Comparison of ENCODE assay signal across 1 cellular context in the genomic region with DNA sequence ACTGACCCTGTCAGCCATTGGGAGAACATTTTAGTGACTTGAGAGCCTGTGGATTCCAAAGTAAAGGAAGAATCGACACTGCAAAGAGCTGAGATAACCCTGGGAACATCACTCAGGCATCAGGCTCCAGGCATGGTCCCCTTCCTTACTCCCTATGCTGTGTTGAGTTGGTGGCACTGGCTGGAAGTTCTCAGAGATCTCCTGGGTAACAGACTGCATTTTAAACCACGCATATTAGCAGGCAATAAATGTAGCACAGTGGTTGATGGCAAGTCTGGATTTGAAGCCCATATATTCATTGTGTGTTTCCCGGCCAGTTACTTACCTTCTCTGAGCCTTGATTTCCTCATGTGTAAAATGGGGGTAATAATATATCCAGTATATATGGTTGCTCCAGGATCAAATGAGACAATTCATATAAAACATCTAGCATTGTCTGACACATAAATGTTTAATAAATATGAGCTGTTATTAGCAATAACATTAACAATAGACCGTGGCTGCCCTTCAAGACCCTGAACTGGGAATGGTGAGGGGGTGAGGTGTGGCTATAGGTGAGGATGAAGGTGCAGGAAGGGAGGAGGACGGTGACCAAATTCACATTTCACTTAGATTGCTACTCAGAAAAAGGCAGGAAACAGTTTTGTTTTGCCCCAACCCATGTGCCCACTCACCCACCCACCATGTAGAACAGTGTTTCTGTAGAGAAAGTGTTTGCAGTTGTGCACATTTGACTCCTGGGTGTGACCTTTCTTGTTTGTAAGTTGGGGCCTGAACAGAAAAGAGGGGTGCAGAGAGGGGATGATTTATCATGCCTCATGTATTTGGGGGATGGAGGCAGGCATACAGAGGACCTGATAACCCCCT.
TF ChIP-seq lines count a peak whose summit lies in the region.

No MANE protein-coding gene starts in this region.

TF ChIP-seq in HepG2, 621 proteins besides CTCF, POLR2A, EP300 and RAD21 (continues in another document):
- TF ChIP-seq NPAS2 (CRISPR knock-in tag; IDR thresholded peaks at IDR 0.05; ENCODE audit: borderline replicate concordance) (no peak), RAD51 (IDR thresholded peaks at IDR 0.05; ENCODE audit: borderline replicate concordance) (no peak), ZNF567 (CRISPR knock-in tag; IDR thresholded peaks at IDR 0.05; ENCODE audit: borderline replicate concordance) (no peak), KLF16 (CRISPR knock-in tag; IDR thresholded peaks at IDR 0.05) (0 out of 4 replicates have a peak, but pooled peaks of 1 of the 2 experiments have one; percentile 50), ZNF629 (CRISPR knock-in tag; conservative IDR thresholded peaks at IDR 0.05) (peak; percentile 48), SAFB2 (CRISPR knock-in tag; IDR thresholded peaks at IDR 0.05; ENCODE audit: borderline replicate concordance, low read depth) (no peak), ZNF263 (CRISPR knock-in tag; IDR thresholded peaks at IDR 0.05) (no peak), ZNF24 (IDR thresholded peaks at IDR 0.05) (no peak), REPIN1 (CRISPR knock-in tag; IDR thresholded peaks at IDR 0.05; ENCODE audit: borderline replicate concordance, low read depth) (no peak), MIER2 (CRISPR knock-in tag; IDR thresholded peaks at IDR 0.05) (no peak), ZNF160 (CRISPR knock-in tag; IDR thresholded peaks at IDR 0.05) (no peak), SP5 (CRISPR knock-in tag; IDR thresholded peaks at IDR 0.05; ENCODE audit: borderline replicate concordance, low read depth) (no peak), EHMT2 (IDR thresholded peaks at IDR 0.05; ENCODE audit: borderline replicate concordance, low read depth, low read length) (no peak), FOXA3 (CRISPR knock-in tag; IDR thresholded peaks at IDR 0.05) (no peak), POLR2AphosphoS2 (IDR thresholded peaks at IDR 0.05; ENCODE audit: low read depth, low read length) (no peak), POLR2G (IDR thresholded peaks at IDR 0.05; ENCODE audit: low read depth, low read length) (no peak), NR3C1 (CRISPR knock-in tag; IDR thresholded peaks at IDR 0.05) (no peak), CCAR2 (optimal IDR thresholded peaks at IDR 0.05; ENCODE audit: low read depth, low read length) (peak; percentile 53), RXRA (CRISPR knock-in tag; IDR thresholded peaks at IDR 0.05) (no peak), MEIS1 (CRISPR knock-in tag; IDR thresholded peaks at IDR 0.05; ENCODE audit: borderline replicate concordance) (no peak), ZNF44 (CRISPR knock-in tag; IDR thresholded peaks at IDR 0.05) (peak; percentile 33; the same call in 1 of the 2 replicates)
- TF ChIP-seq, protein P1, sequence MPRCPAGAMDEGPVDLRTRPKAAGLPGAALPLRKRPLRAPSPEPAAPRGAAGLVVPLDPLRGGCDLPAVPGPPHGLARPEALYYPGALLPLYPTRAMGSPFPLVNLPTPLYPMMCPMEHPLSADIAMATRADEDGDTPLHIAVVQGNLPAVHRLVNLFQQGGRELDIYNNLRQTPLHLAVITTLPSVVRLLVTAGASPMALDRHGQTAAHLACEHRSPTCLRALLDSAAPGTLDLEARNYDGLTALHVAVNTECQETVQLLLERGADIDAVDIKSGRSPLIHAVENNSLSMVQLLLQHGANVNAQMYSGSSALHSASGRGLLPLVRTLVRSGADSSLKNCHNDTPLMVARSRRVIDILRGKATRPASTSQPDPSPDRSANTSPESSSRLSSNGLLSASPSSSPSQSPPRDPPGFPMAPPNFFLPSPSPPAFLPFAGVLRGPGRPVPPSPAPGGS (CRISPR knock-in tag; IDR thresholded peaks at IDR 0.05), result 0 out of 2 replicates have a peak, but pooled peaks have one; percentile 39
- TF ChIP-seq, protein P2, sequence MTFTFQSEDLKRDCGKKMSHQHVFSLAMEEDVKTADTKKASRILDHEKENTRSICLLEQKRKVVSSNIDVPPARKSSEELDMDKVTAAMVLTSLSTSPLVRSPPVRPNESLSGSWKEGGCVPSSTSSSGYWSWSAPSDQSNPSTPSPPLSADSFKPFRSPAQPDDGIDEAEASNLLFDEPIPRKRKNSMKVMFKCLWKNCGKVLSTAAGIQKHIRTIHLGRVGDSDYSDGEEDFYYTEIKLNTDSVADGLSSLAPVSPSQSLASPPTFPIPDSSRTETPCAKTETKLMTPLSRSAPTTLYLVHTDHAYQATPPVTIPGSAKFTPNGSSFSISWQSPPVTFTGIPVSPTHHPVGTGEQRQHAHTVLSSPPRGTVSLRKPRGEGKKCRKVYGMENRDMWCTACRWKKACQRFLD (CRISPR knock-in tag; IDR thresholded peaks at IDR 0.05; ENCODE audit: borderline replicate concordance), result no peak
- TF ChIP-seq, protein P3, sequence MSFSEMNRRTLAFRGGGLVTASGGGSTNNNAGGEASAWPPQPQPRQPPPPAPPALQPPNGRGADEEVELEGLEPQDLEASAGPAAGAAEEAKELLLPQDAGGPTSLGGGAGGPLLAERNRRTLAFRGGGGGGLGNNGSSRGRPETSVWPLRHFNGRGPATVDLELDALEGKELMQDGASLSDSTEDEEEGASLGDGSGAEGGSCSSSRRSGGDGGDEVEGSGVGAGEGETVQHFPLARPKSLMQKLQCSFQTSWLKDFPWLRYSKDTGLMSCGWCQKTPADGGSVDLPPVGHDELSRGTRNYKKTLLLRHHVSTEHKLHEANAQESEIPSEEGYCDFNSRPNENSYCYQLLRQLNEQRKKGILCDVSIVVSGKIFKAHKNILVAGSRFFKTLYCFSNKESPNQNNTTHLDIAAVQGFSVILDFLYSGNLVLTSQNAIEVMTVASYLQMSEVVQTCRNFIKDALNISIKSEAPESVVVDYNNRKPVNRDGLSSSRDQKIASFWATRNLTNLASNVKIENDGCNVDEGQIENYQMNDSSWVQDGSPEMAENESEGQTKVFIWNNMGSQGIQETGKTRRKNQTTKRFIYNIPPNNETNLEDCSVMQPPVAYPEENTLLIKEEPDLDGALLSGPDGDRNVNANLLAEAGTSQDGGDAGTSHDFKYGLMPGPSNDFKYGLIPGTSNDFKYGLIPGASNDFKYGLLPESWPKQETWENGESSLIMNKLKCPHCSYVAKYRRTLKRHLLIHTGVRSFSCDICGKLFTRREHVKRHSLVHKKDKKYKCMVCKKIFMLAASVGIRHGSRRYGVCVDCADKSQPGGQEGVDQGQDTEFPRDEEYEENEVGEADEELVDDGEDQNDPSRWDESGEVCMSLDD (CRISPR knock-in tag; IDR thresholded peaks at IDR 0.05; ENCODE audit: borderline replicate concordance), result 0 out of 2 replicates have a peak, but pooled peaks have one; percentile 42
- TF ChIP-seq, protein P4, sequence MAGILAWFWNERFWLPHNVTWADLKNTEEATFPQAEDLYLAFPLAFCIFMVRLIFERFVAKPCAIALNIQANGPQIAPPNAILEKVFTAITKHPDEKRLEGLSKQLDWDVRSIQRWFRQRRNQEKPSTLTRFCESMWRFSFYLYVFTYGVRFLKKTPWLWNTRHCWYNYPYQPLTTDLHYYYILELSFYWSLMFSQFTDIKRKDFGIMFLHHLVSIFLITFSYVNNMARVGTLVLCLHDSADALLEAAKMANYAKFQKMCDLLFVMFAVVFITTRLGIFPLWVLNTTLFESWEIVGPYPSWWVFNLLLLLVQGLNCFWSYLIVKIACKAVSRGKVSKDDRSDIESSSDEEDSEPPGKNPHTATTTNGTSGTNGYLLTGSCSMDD (CRISPR knock-in tag; IDR thresholded peaks at IDR 0.05), result no peak
- TF ChIP-seq, protein P5, sequence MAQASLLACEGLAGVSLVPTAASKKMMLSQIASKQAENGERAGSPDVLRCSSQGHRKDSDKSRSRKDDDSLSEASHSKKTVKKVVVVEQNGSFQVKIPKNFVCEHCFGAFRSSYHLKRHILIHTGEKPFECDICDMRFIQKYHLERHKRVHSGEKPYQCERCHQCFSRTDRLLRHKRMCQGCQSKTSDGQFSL (CRISPR knock-in tag; IDR thresholded peaks at IDR 0.05), result 0 out of 2 replicates have a peak, but pooled peaks have one; percentile 33
- TF ChIP-seq, protein P6, sequence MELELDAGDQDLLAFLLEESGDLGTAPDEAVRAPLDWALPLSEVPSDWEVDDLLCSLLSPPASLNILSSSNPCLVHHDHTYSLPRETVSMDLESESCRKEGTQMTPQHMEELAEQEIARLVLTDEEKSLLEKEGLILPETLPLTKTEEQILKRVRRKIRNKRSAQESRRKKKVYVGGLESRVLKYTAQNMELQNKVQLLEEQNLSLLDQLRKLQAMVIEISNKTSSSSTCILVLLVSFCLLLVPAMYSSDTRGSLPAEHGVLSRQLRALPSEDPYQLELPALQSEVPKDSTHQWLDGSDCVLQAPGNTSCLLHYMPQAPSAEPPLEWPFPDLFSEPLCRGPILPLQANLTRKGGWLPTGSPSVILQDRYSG (CRISPR knock-in tag; IDR thresholded peaks at IDR 0.05), result no peak
- TF ChIP-seq, protein P7, sequence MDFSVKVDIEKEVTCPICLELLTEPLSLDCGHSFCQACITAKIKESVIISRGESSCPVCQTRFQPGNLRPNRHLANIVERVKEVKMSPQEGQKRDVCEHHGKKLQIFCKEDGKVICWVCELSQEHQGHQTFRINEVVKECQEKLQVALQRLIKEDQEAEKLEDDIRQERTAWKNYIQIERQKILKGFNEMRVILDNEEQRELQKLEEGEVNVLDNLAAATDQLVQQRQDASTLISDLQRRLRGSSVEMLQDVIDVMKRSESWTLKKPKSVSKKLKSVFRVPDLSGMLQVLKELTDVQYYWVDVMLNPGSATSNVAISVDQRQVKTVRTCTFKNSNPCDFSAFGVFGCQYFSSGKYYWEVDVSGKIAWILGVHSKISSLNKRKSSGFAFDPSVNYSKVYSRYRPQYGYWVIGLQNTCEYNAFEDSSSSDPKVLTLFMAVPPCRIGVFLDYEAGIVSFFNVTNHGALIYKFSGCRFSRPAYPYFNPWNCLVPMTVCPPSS (IDR thresholded peaks at IDR 0.05), result no peak
- TF ChIP-seq, protein P8, sequence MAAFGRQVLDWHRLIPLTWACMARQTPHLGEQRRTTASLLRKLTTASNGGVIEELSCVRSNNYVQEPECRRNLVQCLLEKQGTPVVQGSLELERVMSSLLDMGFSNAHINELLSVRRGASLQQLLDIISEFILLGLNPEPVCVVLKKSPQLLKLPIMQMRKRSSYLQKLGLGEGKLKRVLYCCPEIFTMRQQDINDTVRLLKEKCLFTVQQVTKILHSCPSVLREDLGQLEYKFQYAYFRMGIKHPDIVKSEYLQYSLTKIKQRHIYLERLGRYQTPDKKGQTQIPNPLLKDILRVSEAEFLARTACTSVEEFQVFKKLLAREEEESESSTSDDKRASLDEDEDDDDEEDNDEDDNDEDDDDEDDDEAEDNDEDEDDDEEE (CRISPR knock-in tag; IDR thresholded peaks at IDR 0.05), result 0 out of 2 replicates have a peak, but pooled peaks have one; percentile 66
- TF ChIP-seq, protein P9, sequence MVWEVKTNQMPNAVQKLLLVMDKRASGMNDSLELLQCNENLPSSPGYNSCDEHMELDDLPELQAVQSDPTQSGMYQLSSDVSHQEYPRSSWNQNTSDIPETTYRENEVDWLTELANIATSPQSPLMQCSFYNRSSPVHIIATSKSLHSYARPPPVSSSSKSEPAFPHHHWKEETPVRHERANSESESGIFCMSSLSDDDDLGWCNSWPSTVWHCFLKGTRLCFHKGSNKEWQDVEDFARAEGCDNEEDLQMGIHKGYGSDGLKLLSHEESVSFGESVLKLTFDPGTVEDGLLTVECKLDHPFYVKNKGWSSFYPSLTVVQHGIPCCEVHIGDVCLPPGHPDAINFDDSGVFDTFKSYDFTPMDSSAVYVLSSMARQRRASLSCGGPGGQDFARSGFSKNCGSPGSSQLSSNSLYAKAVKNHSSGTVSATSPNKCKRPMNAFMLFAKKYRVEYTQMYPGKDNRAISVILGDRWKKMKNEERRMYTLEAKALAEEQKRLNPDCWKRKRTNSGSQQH (CRISPR knock-in tag; IDR thresholded peaks at IDR 0.05; ENCODE audit: low read depth), result no peak
- TF ChIP-seq, protein P10, sequence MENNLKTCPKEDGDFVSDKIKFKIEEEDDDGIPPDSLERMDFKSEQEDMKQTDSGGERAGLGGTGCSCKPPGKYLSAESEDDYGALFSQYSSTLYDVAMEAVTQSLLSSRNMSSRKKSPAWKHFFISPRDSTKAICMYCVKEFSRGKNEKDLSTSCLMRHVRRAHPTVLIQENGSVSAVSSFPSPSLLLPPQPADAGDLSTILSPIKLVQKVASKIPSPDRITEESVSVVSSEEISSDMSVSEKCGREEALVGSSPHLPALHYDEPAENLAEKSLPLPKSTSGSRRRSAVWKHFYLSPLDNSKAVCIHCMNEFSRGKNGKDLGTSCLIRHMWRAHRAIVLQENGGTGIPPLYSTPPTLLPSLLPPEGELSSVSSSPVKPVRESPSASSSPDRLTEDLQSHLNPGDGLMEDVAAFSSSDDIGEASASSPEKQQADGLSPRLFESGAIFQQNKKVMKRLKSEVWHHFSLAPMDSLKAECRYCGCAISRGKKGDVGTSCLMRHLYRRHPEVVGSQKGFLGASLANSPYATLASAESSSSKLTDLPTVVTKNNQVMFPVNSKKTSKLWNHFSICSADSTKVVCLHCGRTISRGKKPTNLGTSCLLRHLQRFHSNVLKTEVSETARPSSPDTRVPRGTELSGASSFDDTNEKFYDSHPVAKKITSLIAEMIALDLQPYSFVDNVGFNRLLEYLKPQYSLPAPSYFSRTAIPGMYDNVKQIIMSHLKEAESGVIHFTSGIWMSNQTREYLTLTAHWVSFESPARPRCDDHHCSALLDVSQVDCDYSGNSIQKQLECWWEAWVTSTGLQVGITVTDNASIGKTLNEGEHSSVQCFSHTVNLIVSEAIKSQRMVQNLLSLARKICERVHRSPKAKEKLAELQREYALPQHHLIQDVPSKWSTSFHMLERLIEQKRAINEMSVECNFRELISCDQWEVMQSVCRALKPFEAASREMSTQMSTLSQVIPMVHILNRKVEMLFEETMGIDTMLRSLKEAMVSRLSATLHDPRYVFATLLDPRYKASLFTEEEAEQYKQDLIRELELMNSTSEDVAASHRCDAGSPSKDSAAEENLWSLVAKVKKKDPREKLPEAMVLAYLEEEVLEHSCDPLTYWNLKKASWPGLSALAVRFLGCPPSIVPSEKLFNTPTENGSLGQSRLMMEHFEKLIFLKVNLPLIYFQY (CRISPR knock-in tag; IDR thresholded peaks at IDR 0.05; ENCODE audit: borderline replicate concordance), result no peak
- TF ChIP-seq, protein P11, sequence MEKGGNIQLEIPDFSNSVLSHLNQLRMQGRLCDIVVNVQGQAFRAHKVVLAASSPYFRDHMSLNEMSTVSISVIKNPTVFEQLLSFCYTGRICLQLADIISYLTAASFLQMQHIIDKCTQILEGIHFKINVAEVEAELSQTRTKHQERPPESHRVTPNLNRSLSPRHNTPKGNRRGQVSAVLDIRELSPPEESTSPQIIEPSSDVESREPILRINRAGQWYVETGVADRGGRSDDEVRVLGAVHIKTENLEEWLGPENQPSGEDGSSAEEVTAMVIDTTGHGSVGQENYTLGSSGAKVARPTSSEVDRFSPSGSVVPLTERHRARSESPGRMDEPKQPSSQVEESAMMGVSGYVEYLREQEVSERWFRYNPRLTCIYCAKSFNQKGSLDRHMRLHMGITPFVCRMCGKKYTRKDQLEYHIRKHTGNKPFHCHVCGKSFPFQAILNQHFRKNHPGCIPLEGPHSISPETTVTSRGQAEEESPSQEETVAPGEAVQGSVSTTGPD (CRISPR knock-in tag; IDR thresholded peaks at IDR 0.05), result no peak
- TF ChIP-seq, protein P12, sequence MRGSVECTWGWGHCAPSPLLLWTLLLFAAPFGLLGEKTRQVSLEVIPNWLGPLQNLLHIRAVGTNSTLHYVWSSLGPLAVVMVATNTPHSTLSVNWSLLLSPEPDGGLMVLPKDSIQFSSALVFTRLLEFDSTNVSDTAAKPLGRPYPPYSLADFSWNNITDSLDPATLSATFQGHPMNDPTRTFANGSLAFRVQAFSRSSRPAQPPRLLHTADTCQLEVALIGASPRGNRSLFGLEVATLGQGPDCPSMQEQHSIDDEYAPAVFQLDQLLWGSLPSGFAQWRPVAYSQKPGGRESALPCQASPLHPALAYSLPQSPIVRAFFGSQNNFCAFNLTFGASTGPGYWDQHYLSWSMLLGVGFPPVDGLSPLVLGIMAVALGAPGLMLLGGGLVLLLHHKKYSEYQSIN (CRISPR knock-in tag; IDR thresholded peaks at IDR 0.05; ENCODE audit: borderline replicate concordance), result no peak
- TF ChIP-seq, protein P13, sequence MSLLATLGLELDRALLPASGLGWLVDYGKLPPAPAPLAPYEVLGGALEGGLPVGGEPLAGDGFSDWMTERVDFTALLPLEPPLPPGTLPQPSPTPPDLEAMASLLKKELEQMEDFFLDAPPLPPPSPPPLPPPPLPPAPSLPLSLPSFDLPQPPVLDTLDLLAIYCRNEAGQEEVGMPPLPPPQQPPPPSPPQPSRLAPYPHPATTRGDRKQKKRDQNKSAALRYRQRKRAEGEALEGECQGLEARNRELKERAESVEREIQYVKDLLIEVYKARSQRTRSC (CRISPR knock-in tag; IDR thresholded peaks at IDR 0.05; ENCODE audit: low read depth), result no peak
